Comparison of ENCODE assay signal across 1 cellular context in the genomic region with DNA sequence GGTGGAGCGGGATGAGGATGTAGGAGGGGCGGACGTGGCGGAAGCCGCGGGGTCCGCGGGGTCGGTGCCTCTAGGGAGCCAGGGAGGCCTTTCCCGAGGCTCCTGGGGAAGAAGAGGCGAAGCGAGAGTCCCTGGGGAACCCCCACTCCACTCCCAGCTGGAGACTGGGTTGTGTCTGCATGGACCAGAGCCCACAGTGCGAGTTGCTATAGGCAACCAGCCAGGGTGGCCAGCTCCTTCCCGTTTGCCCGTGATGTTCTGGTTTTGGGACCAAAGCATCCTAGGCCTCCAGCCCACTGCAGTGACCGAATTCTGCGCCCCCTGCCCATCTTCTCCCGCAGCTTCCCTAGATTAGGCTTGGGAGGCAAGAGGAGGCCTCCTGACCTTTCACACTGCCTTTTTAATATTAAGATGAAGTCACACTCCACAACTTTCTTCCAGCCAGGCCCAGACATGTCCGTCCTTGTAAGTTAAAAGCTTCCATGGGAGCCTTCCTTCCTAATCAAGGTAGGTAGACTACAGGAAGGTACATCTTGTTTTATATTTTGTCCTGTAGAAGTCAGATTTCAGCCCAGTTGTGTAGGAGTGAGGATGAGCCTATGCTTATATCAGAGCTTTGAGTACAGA.
A peak's percentile ranks its signal among the peaks of the same experiment; 100 is the strongest.
TF ChIP-seq lines count a peak whose summit lies in the region.

No MANE protein-coding gene starts in this region.

TF ChIP-seq in HepG2, 621 proteins besides CTCF, POLR2A, EP300 and RAD21 (continued from another document):
- TF ChIP-seq, protein P1, sequence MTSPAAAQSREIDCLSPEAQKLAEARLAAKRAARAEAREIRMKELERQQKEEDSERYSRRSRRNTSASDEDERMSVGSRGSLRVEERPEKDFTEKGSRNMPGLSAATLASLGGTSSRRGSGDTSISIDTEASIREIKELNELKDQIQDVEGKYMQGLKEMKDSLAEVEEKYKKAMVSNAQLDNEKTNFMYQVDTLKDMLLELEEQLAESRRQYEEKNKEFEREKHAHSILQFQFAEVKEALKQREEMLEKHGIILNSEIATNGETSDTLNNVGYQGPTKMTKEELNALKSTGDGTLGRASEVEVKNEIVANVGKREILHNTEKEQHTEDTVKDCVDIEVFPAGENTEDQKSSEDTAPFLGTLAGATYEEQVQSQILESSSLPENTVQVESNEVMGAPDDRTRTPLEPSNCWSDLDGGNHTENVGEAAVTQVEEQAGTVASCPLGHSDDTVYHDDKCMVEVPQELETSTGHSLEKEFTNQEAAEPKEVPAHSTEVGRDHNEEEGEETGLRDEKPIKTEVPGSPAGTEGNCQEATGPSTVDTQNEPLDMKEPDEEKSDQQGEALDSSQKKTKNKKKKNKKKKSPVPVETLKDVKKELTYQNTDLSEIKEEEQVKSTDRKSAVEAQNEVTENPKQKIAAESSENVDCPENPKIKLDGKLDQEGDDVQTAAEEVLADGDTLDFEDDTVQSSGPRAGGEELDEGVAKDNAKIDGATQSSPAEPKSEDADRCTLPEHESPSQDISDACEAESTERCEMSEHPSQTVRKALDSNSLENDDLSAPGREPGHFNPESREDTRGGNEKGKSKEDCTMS (CRISPR knock-in tag; conservative IDR thresholded peaks at IDR 0.05), result no peak
- TF ChIP-seq, protein P2, sequence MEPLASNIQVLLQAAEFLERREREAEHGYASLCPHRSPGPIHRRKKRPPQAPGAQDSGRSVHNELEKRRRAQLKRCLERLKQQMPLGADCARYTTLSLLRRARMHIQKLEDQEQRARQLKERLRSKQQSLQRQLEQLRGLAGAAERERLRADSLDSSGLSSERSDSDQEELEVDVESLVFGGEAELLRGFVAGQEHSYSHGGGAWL (CRISPR knock-in tag; IDR thresholded peaks at IDR 0.05), result no peak; the same call in 1 of the 2 replicates
- TF ChIP-seq SPEN (CRISPR knock-in tag; IDR thresholded peaks at IDR 0.05; ENCODE audit: low read depth), result no peak
- no peak for TF ChIP-seq SALL1 (CRISPR knock-in tag; IDR thresholded peaks at IDR 0.05)
- no peak for TF ChIP-seq KDM5B (CRISPR knock-in tag; IDR thresholded peaks at IDR 0.05; ENCODE audit: borderline replicate concordance)
- TF ChIP-seq ZSCAN9 (CRISPR knock-in tag; IDR thresholded peaks at IDR 0.05; ENCODE audit: borderline replicate concordance), result no peak
- TF ChIP-seq SKI (IDR thresholded peaks at IDR 0.05; ENCODE audit: partially characterized antibody), result no peak
- TF ChIP-seq BRD4 (CRISPR knock-in tag; IDR thresholded peaks at IDR 0.05), result peak; percentile 40; the same call in 1 of the 2 replicates
- TF ChIP-seq KLF13 (CRISPR knock-in tag; IDR thresholded peaks at IDR 0.05), result 0 out of 2 replicates have a peak, but pooled peaks have one; percentile 19
- peak; percentile 58; the same call in 1 of the 2 replicates for TF ChIP-seq ZNF367 (CRISPR knock-in tag; IDR thresholded peaks at IDR 0.05; ENCODE audit: borderline replicate concordance)
- no peak for TF ChIP-seq ZNF121 (CRISPR knock-in tag; IDR thresholded peaks at IDR 0.05)
- TF ChIP-seq ZNF180 (CRISPR knock-in tag; IDR thresholded peaks at IDR 0.05; ENCODE audit: borderline replicate concordance, low read depth), result 0 out of 2 replicates have a peak, but pooled peaks have one; percentile 33
- no peak for TF ChIP-seq ELF3 (CRISPR knock-in tag; IDR thresholded peaks at IDR 0.05)
